ENCODE assay signal across 7 cellular contexts in genomic region chr5:148957591-148958202, GRCh38.
A peak's percentile ranks its signal among the peaks of the same experiment; 100 is the strongest.
DNase-seq lines count a peak whose midpoint lies in the region; ATAC-seq and TF ChIP-seq lines count a peak whose summit lies in the region.

No MANE protein-coding gene starts in this region.

- no peak overlapping the region for H3K4me3 ChIP-seq in GM12864 (ENCODE audit: low read depth, low read length)

- no peaks in the 10 kb centered on the region for H3K4me1 Mint-ChIP-seq in activated naive CD8-positive, alpha-beta T cell treated with anti-CD3 and anti-CD28 coated beads, Interleukin-2, amount 10 ng/mL, durations not matched to agents 7 days and 5 days

- no peaks in the 10 kb centered on the region for H3K36me3 Mint-ChIP-seq in activated naive CD8-positive, alpha-beta T cell treated with anti-CD3 and anti-CD28 coated beads, Interleukin-2, amount 10 ng/mL, durations not matched to agents 7 days and 5 days

- no peak overlapping the region for H3K27ac Mint-ChIP-seq in activated naive CD8-positive, alpha-beta T cell treated with anti-CD3 and anti-CD28 coated beads, Interleukin-2, amount 10 ng/mL, durations not matched to agents 7 days and 5 days

- no peaks in the 10 kb centered on the region for H3K9me3 Mint-ChIP-seq in activated naive CD8-positive, alpha-beta T cell treated with anti-CD3 and anti-CD28 coated beads, Interleukin-2, amount 10 ng/mL, durations not matched to agents 7 days and 5 days

- H3K27me3 Mint-ChIP-seq in activated naive CD8-positive, alpha-beta T cell treated with anti-CD3 and anti-CD28 coated beads, Interleukin-2, amount 10 ng/mL, durations not matched to agents 7 days and 5 days, result peaks cover 12% of the 10 kb centered on the region

- no peak overlapping the region for H3K4me3 Mint-ChIP-seq in activated naive CD8-positive, alpha-beta T cell treated with anti-CD3 and anti-CD28 coated beads, Interleukin-2, amount 10 ng/mL, durations not matched to agents 7 days and 5 days

- TF ChIP-seq CTCF in GM12864 (IDR thresholded peaks at IDR 0.05; ENCODE audit: low read depth, low read length, missing control alignments), result peak; percentile 84

- DNase-seq in GM12864 (ENCODE audit: low read depth) (no peak), RPMI7951 (ENCODE audit: low read depth) (peak; percentile 16), inferior parietal cortex (ENCODE audit: extremely low spot score) (peak; percentile 29)
- peak; percentile 38 for DNase-seq in activated naive CD8-positive, alpha-beta T cell treated with anti-CD3 and anti-CD28 coated beads, Interleukin-2, amount 10 ng/mL, durations not matched to agents 7 days and 5 days
- peak; percentile 6 to 24 (median 19) for DNase-seq in stimulated activated CD4-positive, alpha-beta T cell treated with anti-CD3 and anti-CD28 coated beads, TNF-alpha, amount 100 ng/mL, for 48 hours (ENCODE audit: low read depth in 3 of 3)

- ATAC-seq in HG02759 (IDR thresholded peaks at IDR 0.05; ENCODE audit: unreplicated experiment) (peak; percentile 62), GM21717 (IDR thresholded peaks at IDR 0.05; ENCODE audit: unreplicated experiment) (no peak)
- ATAC-seq in activated naive CD8-positive, alpha-beta T cell treated with anti-CD3 and anti-CD28 coated beads, Interleukin-2, amount 10 ng/mL, durations not matched to agents 7 days and 5 days (ENCODE audit: low read depth), result peak; percentile 45

- POLR2A ChIA-PET in activated naive CD8-positive, alpha-beta T cell treated with anti-CD3 and anti-CD28 coated beads, Interleukin-2, amount 10 ng/mL, durations not matched to agents 7 days and 5 days (lab: Charles Lee), result no interaction called here
